In the genomic region with DNA sequence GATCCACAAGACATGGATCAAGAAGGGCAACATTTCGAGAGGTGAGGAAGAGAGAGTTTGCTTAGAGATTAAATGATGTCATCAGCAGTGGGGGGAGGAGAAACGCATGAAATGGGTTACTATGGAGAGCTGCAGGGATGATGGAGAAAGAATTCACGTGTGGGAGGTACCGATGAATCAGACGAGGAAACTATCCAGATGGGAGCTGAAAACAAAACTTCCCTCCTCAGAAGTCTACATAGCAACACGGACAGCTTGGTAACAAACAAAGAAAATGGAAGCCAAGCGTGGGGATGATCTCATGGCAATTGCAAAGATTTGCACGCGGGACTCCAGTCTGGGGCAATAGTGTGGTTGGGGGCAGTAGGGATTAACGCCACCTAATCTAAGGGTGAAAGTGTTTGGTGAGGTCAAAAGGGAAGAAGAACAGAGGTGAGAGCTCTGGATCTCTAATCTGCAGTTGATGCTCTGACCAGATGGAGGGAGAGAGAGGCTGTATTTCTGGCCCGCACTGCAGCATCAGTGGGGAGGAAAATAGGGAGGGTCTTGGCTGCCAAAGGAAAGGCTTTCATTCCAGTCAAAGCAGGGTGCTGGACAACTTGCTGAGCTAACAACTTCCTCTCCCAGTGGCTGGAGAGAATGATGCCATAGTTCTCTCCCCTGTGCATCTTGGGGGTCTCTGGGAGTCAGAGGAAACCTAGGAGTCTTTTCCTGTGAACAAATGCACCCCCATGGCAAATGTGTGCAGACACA, we compare ENCODE assay signal across 11 cellular contexts. TPM values are rescaled to one million over a fixed set of nuclear protein-coding genes. Genes with fewer than 3 reads are reported as not detected.
DNase-seq lines count a peak whose midpoint lies in the region; ATAC-seq and TF ChIP-seq lines count a peak whose summit lies in the region.
"Had no signal": no experiment of that assay in that cellular context is flagged by ENCODE, and none has a peak within 500 bp of the region (broad histone marks: within the 10 kb centered on the region; RNA-seq: fewer than 3 reads in every experiment).

No MANE protein-coding gene starts in this region.

- TF ChIP-seq POLR2A in spleen (IDR thresholded peaks at IDR 0.05) = no peak

- DNase-seq in AG04449 (ENCODE audit: low read depth, low spot score) (peak; percentile 68), M059J (ENCODE audit: low read depth) (peak; percentile 76), dorsolateral prefrontal cortex (peak in 1 of 10 donors; percentile 44), mucosa of descending colon (no peak), ecto neural progenitor cell (ENCODE audit: low spot score) (no peak), NCI-H2171 treated with DMSO at 0.1 percent for 48 hours (lab: John Stamatoyannopoulos, UW) (no peak), spleen (no peak), NCI-H2081 (lab: John Stamatoyannopoulos, UW) (no peak)
- DNase-seq: naive thymus-derived CD4-positive, alpha-beta T cell; SK-N-SH had no signal

- CTCF ChIA-PET in AG04449 (lab: Yijun Ruan, JAX) = interaction anchor here (0.8 kb wide), 1 partner anchor 391 kb away, joined by 3 read pairs; no protein-coding TSS in a partner anchor

- no peaks in the 10 kb centered on the region for H3K27me3 ChIP-seq in dorsolateral prefrontal cortex
- peaks cover 0 to 5% (median 0%) of the 10 kb centered on the region in 7 donors for H3K27me3 ChIP-seq in spleen (replicated peaks in 1 of 7)

- POLR2A ChIA-PET in AG04449 (lab: Yijun Ruan, JAX) = no interaction called here

- H3K4me1 ChIP-seq in mucosa of descending colon (ENCODE audit: low read depth) (peaks cover 8% of the 10 kb centered on the region), spleen (peaks cover 0 to 3% (median 0%) of the 10 kb centered on the region in 6 donors)

- H3K9me3 ChIP-seq in mucosa of descending colon (no peaks in the 10 kb centered on the region), spleen (no peaks in the 10 kb centered on the region)
- H3K9me3 ChIP-seq: SK-N-SH had no signal

- H3K36me3 ChIP-seq in mucosa of descending colon (ENCODE audit: low read depth) = no peaks in the 10 kb centered on the region
- no peaks in the 10 kb centered on the region for H3K36me3 ChIP-seq in spleen

- H3K4me3 ChIP-seq in AG04449 (ENCODE audit: low read depth, low read length) (no peak overlapping the region), dorsolateral prefrontal cortex (peak overlapping the region in 15 of 59 donors; percentile 3 to 36 (median 20)), mucosa of descending colon (no peak overlapping the region), spleen (no peak overlapping the region)

- ATAC-seq in mucosa of descending colon = peak; percentile 12
- ATAC-seq: naive thymus-derived CD4-positive, alpha-beta T cell had no signal

- intact Hi-C loops in dorsolateral prefrontal cortex (cut with DNase I) = no loop called here
- intact Hi-C loops in mucosa of descending colon (cut with DNase I, micrococcal nuclease) = no loop called here
- intact Hi-C loops in spleen (cut with DNase I; ENCODE audit: low total_unique reads) = no loop called here

- peak overlapping the region in 43 of 59 donors; percentile 8 to 86 (median 51) for H3K27ac ChIP-seq in dorsolateral prefrontal cortex
- H3K27ac ChIP-seq in spleen = peak overlapping the region in 1 of 8 donors; percentile 15
- H3K27ac ChIP-seq: C4-2B had no signal

- TF ChIP-seq CTCF in AG04449 (IDR thresholded peaks at IDR 0.05; ENCODE audit: insufficient read depth, low read length, missing control alignments) (no peak), dorsolateral prefrontal cortex (IDR thresholded peaks at IDR 0.05 in 54 of 56, conservative IDR thresholded peaks at IDR 0.05 in 2 of 56; ENCODE audit: low read depth in 1 of 56, partially characterized antibody in 56 of 56) (no peak), mucosa of descending colon (IDR thresholded peaks at IDR 0.05) (no peak), spleen (IDR thresholded peaks at IDR 0.05 in 8 of 11, conservative IDR thresholded peaks at IDR 0.05 in 3 of 11) (no peak)

- 67 to 79% (median 70%) methylated on average over 11 of the region's 11 CpGs for WGBS in spleen, 5 donors

RNA-seq across cellular contexts. Expression of gene CSNK2A3, which starts 43.4 kb away (rescaled TPM):
- 2.5 and 3.1 TPM in 2 replicates for total RNA-seq in M059J (2014; rRNA removed; shearing (Covaris generic))
- total RNA-seq in dorsolateral prefrontal cortex (1 to 10 TPM; 1.4 to 9.6 (median 4.7) TPM), mucosa of descending colon (1 to 10 TPM in 1 of 3 donors, under 1 TPM in 1, not detected in 1; 0.43 to 2.1 TPM), spleen (1 to 10 TPM in 6 of 7 donors, under 1 TPM in 1; 0.80 to 3.9 (median 1.7) TPM)
- polyA plus RNA-seq in spleen = under 1 TPM; 0.10 to 0.21 (median 0.20) TPM

Comparison
In these comparisons a context has a peak if more than half of its experiments do, and no peak if none do; other contexts are left out.
1. DNase-seq: peak in AG04449 (single experiment) and M059J (single experiment); none in mucosa of descending colon (0 of 3), ecto neural progenitor cell (single experiment), NCI-H2171 treated with DMSO at 0.1 percent for 48 hours (single experiment), spleen (single experiment) and NCI-H2081 (0 of 2).